25 cellular contexts compared by ENCODE assay signal in the genomic region with DNA sequence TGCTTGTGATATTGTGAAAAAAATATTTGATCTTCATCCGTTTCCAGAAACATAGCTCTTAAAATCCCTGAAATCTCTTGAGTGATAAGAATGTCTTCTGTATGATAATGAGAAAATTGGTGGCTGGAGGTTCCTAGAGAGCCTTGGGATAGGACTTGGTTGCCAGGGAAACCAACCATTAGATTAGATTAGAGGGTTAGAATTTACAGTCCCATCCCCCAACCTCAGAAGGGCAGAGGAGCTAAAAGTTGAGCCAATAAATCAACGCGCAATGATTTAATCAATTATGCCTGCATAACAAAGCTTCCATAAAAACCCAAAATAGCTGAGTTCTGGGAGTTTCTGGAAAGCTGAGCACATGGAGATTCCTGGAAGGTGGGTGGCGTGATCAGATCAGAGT.
"Had no signal": no experiment of that assay in that cellular context is flagged by ENCODE, and none has a peak within 500 bp of the region (broad histone marks: within the 10 kb centered on the region; RNA-seq: fewer than 3 reads in every experiment).

No MANE protein-coding gene starts in this region.

- H3K27me3 ChIP-seq: dorsolateral prefrontal cortex, heart left ventricle, ovary, right lobe of liver, spleen, testis, tibial nerve, upper lobe of right lung, vagina had no signal

- H3K9me3 Mint-ChIP-seq: naive thymus-derived CD8-positive, alpha-beta T cell; neural crest cell; stimulated activated naive CD8-positive, alpha-beta T cell treated with anti-CD3 and anti-CD28 coated beads, Interleukin-15, amount 100 ng/mL, for 72 hours had no signal

- DNase-seq: cortex of kidney; dorsolateral prefrontal cortex; effector CD8-positive, alpha-beta T cell; heart left ventricle; hippocampal formation; left colon; mucosa of descending colon; naive thymus-derived CD8-positive, alpha-beta T cell; ovary; right lobe of liver; spleen; stimulated activated CD4-positive, alpha-beta T cell treated with anti-CD3 and anti-CD28 coated beads, Interleukin-15, amount 100 ng/mL, for 24 hours; stimulated activated CD4-positive, alpha-beta T cell treated with anti-CD3 and anti-CD28 coated beads, Interleukin-1b, Interleukin-23, amount 100 ng/mL, for 48 hours; stimulated activated CD4-positive, alpha-beta T cell treated with anti-CD3 and anti-CD28 coated beads, Interleukin-4, amount 100 ng/mL, for 4 hours; stimulated activated naive B cell treated with anti-CD40 and anti-IgM and Interleukin-4, amounts not matched to agents 10 μg/mL and 1 μg/mL and 100 μg/mL, for 72 hours; stimulated activated naive CD8-positive, alpha-beta T cell treated with anti-CD3 and anti-CD28 coated beads, Interleukin-15, amount 100 ng/mL, for 72 hours; testis; upper lobe of right lung had no signal

- H3K4me3 ChIP-seq: dorsolateral prefrontal cortex, heart left ventricle, mucosa of descending colon, ovary, prostate gland, right lobe of liver, spleen, testis, tibial nerve, upper lobe of right lung, vagina had no signal

- H3K27ac Mint-ChIP-seq: stimulated activated naive CD8-positive, alpha-beta T cell treated with anti-CD3 and anti-CD28 coated beads, Interleukin-15, amount 100 ng/mL, for 72 hours had no signal

- H3K27ac ChIP-seq: dorsolateral prefrontal cortex, heart left ventricle, ovary, prostate gland, right lobe of liver, spleen, testis, tibial nerve, upper lobe of right lung, vagina had no signal

- FAIRE-seq: endometrium, frontal cortex had no signal

- ATAC-seq: esophagus mucosa; heart left ventricle; left colon; mucosa of descending colon; naive thymus-derived CD8-positive, alpha-beta T cell; right lobe of liver; stimulated activated naive B cell treated with anti-CD40 and anti-IgM and Interleukin-4, amounts not matched to agents 10 μg/mL and 1 μg/mL and 100 μg/mL, for 72 hours; upper lobe of right lung had no signal

- H3K4me3 Mint-ChIP-seq: naive thymus-derived CD8-positive, alpha-beta T cell; neural crest cell; stimulated activated naive B cell treated with anti-CD40 and anti-IgM and Interleukin-4, amounts not matched to agents 10 μg/mL and 1 μg/mL and 100 μg/mL, for 72 hours; stimulated activated naive CD8-positive, alpha-beta T cell treated with anti-CD3 and anti-CD28 coated beads, Interleukin-15, amount 100 ng/mL, for 72 hours had no signal

- H3K27me3 Mint-ChIP-seq: naive thymus-derived CD8-positive, alpha-beta T cell; stimulated activated naive B cell treated with anti-CD40 and anti-IgM and Interleukin-4, amounts not matched to agents 10 μg/mL and 1 μg/mL and 100 μg/mL, for 72 hours; stimulated activated naive CD8-positive, alpha-beta T cell treated with anti-CD3 and anti-CD28 coated beads, Interleukin-15, amount 100 ng/mL, for 72 hours had no signal

- H3K9me3 ChIP-seq: heart left ventricle, mucosa of descending colon, ovary, prostate gland, right lobe of liver, spleen, testis, tibial nerve, upper lobe of right lung, vagina had no signal

- H3K36me3 ChIP-seq: ovary, prostate gland had no signal

- H3K4me1 ChIP-seq: prostate gland had no signal
